ENCODE assay signal across 2 cellular contexts in the genomic region with DNA sequence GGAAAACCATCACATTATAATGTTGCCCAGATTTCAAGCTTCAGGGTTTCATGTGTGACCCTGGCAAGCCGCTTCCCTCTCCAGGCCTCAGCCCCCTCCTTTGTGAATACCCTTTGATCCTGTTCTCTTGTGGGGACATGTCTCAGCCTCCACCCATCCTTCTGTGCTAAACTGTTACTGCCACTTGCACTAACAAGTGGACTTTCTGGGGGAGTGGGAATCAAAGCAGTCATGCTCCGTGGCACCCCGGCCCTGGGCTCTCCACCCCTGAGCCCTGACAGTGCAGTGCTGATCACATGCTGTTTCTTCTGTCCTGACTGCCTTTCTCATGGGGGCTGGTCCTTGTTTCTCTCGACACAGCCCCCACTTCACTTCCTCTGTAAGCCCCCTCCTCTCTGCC.
TF ChIP-seq lines count a peak whose summit lies in the region.

No MANE protein-coding gene starts in this region.

TF ChIP-seq in SK-N-SH, 30 proteins besides CTCF, POLR2A, EP300 and RAD21 (continued from another document):
- TF ChIP-seq, protein P1, sequence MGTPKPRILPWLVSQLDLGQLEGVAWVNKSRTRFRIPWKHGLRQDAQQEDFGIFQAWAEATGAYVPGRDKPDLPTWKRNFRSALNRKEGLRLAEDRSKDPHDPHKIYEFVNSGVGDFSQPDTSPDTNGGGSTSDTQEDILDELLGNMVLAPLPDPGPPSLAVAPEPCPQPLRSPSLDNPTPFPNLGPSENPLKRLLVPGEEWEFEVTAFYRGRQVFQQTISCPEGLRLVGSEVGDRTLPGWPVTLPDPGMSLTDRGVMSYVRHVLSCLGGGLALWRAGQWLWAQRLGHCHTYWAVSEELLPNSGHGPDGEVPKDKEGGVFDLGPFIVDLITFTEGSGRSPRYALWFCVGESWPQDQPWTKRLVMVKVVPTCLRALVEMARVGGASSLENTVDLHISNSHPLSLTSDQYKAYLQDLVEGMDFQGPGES (IDR thresholded peaks at IDR 0.05; ENCODE audit: low read depth, low read length): no peak

TF ChIP-seq in SK-N-SH treated with all-trans-retinoic acid at 6 μM for 48 hours, 23 proteins besides CTCF, POLR2A, EP300 and RAD21 (continued from another document):
- TF ChIP-seq, protein P2, sequence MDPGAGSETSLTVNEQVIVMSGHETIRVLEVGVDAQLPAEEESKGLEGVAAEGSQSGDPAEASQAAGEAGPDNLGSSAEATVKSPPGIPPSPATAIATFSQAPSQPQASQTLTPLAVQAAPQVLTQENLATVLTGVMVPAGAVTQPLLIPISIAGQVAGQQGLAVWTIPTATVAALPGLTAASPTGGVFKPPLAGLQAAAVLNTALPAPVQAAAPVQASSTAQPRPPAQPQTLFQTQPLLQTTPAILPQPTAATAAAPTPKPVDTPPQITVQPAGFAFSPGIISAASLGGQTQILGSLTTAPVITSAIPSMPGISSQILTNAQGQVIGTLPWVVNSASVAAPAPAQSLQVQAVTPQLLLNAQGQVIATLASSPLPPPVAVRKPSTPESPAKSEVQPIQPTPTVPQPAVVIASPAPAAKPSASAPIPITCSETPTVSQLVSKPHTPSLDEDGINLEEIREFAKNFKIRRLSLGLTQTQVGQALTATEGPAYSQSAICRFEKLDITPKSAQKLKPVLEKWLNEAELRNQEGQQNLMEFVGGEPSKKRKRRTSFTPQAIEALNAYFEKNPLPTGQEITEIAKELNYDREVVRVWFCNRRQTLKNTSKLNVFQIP (CRISPR knock-in tag; IDR thresholded peaks at IDR 0.05; ENCODE audit: borderline replicate concordance, low read depth): no peak
- TF ChIP-seq ISL1 (CRISPR knock-in tag; IDR thresholded peaks at IDR 0.05) (no peak), ZFP3 (CRISPR knock-in tag; IDR thresholded peaks at IDR 0.05) (no peak), ZNF565 (CRISPR knock-in tag; conservative IDR thresholded peaks at IDR 0.05; ENCODE audit: low read depth) (no peak), PPARA (CRISPR knock-in tag; IDR thresholded peaks at IDR 0.05; ENCODE audit: borderline replicate concordance) (no peak), BACH2 (CRISPR knock-in tag; IDR thresholded peaks at IDR 0.05; ENCODE audit: borderline replicate concordance) (no peak)
